36 cellular contexts compared by ENCODE assay signal in the genomic region with DNA sequence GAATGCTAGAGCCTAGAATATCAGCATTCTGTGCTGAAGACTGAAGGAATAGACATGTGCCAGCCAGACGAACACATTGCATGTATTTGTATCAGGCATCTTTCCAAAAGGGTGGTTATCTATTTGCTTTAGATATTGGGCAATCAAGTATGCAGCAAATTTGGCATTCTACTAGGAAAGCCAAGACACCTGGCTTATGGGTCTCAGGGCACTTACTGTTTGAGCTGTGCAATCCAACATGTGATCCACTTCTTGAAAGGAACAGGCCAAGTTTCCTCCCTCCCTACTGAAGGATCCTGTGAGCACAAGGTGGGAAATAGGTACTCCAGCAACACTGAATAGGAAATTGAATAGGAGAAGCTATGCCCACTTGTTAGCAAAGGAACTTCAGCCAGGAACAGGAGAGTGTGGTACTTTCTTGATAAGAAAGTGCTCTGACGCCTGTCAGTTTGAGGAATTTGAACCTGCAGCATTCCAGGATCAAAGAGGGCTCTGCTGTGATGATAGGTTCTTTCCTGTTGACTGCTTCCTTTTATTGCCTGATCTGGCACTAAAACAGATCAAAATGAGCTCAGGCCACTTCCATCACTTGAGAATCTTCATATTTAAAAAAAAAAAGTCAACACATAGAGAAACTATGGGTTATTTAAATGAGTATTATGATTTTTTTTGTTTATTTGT. TPM values are rescaled to one million over a fixed set of nuclear protein-coding genes. Genes with fewer than 3 reads are reported as not detected.
"Had no signal": no experiment of that assay in that cellular context is flagged by ENCODE, and none has a peak within 500 bp of the region (broad histone marks: within the 10 kb centered on the region; RNA-seq: fewer than 3 reads in every experiment).

No MANE protein-coding gene starts in this region.

- H3K4me3 ChIP-seq: breast epithelium, esophagus squamous epithelium, heart right ventricle, left ventricle myocardium inferior, psoas muscle, stomach, thyroid gland had no signal

- H3K9ac ChIP-seq: parathyroid adenoma had no signal

- H3K27ac ChIP-seq: breast epithelium, epithelial cell of prostate, esophagus squamous epithelium, heart right ventricle, left ventricle myocardium inferior, parathyroid adenoma, psoas muscle, stomach, thyroid gland had no signal

- H3K36me3 ChIP-seq: breast epithelium, esophagus squamous epithelium, heart right ventricle, left ventricle myocardium inferior, stomach, thyroid gland had no signal

- H2AFZ ChIP-seq: parathyroid adenoma had no signal

- H3K4me3 Mint-ChIP-seq: activated CD4-positive, alpha-beta memory T cell treated with anti-CD3 and anti-CD28 coated beads for 36 hours; activated CD4-positive, alpha-beta T cell treated with anti-CD3 and anti-CD28 coated beads, Interleukin-2, amount 10 ng/mL, durations not matched to agents 24 days and 14 days; activated naive CD4-positive, alpha-beta T cell treated with anti-CD3 and anti-CD28 coated beads, Interleukin-2, amount 50 U/mL, for 24 hours; activated naive CD8-positive, alpha-beta T cell treated with anti-CD3 and anti-CD28 coated beads, Interleukin-2, amount 50 U/mL, for 24 hours; activated T-helper 1 cell treated with anti-CD3 and anti-CD28 coated beads, Interleukin-12 subunit alpha, Interleukin-12 subunit beta, Interleukin-2, Interleukin-4 antibody, amounts not matched to agents 30 ng/mL and 10 ng/mL and 1 ng/mL, durations not matched to agents 14 hours and 24 hours and 36 hours; mesothelial cell of epicardium; stimulated activated naive B cell treated with anti-CD40 and anti-IgM and Interleukin-4, amounts not matched to agents 10 μg/mL and 1 μg/mL and 100 μg/mL, for 72 hours; T-helper 17 cell had no signal

- H3K36me3 Mint-ChIP-seq: mesothelial cell of epicardium had no signal

- H3K9me3 ChIP-seq: breast epithelium, esophagus squamous epithelium, psoas muscle, stomach, thyroid gland had no signal

- DNase-seq: activated CD4-positive, alpha-beta memory T cell treated with anti-CD3 and anti-CD28 coated beads for 36 hours; activated CD4-positive, alpha-beta T cell treated with anti-CD3 and anti-CD28 coated beads, Interleukin-2, amount 10 ng/mL, durations not matched to agents 24 days and 14 days; activated CD4-positive, CD25-positive, alpha-beta regulatory T cell treated with anti-CD3 and anti-CD28 coated beads, Interleukin-2, amount 50 U/mL, for 72 hours; activated CD8-positive, alpha-beta memory T cell treated with anti-CD3 and anti-CD28 coated beads, Interleukin-2, amount 50 U/mL, for 4 hours; activated gamma-delta T cell treated with Interleukin-2 at 50 U/mL for 16 hours; activated naive CD8-positive, alpha-beta T cell treated with anti-CD3 and anti-CD28 coated beads, Interleukin-2, amount 50 U/mL, for 24 hours; activated T-cell treated with anti-CD3 and anti-CD28 coated beads, Interleukin-2, amount 50 U/mL, for 1 hour; amygdala; central memory CD4-positive, alpha-beta T cell; dermis blood vessel endothelial cell; effector CD4-positive, alpha-beta T cell; esophagus squamous epithelium; foreskin melanocyte; heart right ventricle; left ventricle myocardium inferior; naive thymus-derived CD4-positive, alpha-beta T cell; nucleus accumbens; psoas muscle; stimulated activated CD4-positive, alpha-beta T cell treated with anti-CD3 and anti-CD28 coated beads, Interleukin-15, amount 100 ng/mL, for 24 hours; stimulated activated CD4-positive, alpha-beta T cell treated with anti-CD3 and anti-CD28 coated beads, Interleukin-2, amount 100 ng/mL, for 24 hours; stimulated activated naive B cell treated with anti-CD40 and anti-IgM and Interleukin-4, amounts not matched to agents 10 μg/mL and 1 μg/mL and 100 μg/mL, for 72 hours; stomach; T-helper 17 cell; thyroid gland had no signal

- H3K9me3 Mint-ChIP-seq: activated CD4-positive, alpha-beta memory T cell treated with anti-CD3 and anti-CD28 coated beads for 36 hours; activated naive CD4-positive, alpha-beta T cell treated with anti-CD3 and anti-CD28 coated beads, Interleukin-2, amount 50 U/mL, for 24 hours; activated naive CD8-positive, alpha-beta T cell treated with anti-CD3 and anti-CD28 coated beads, Interleukin-2, amount 50 U/mL, for 24 hours; activated T-helper 1 cell treated with anti-CD3 and anti-CD28 coated beads, Interleukin-12 subunit alpha, Interleukin-12 subunit beta, Interleukin-2, Interleukin-4 antibody, amounts not matched to agents 30 ng/mL and 10 ng/mL and 1 ng/mL, durations not matched to agents 14 hours and 24 hours and 36 hours; mesothelial cell of epicardium; neural crest cell; stimulated activated naive B cell treated with anti-CD40 and anti-IgM and Interleukin-4, amounts not matched to agents 10 μg/mL and 1 μg/mL and 100 μg/mL, for 72 hours had no signal

- FAIRE-seq: endometrium had no signal

- H3K27ac Mint-ChIP-seq: activated CD4-positive, alpha-beta memory T cell treated with anti-CD3 and anti-CD28 coated beads for 36 hours; activated CD4-positive, alpha-beta T cell treated with anti-CD3 and anti-CD28 coated beads, Interleukin-2, amount 10 ng/mL, durations not matched to agents 24 days and 14 days; activated naive CD8-positive, alpha-beta T cell treated with anti-CD3 and anti-CD28 coated beads, Interleukin-2, amount 50 U/mL, for 24 hours; activated T-helper 1 cell treated with anti-CD3 and anti-CD28 coated beads, Interleukin-12 subunit alpha, Interleukin-12 subunit beta, Interleukin-2, Interleukin-4 antibody, amounts not matched to agents 30 ng/mL and 10 ng/mL and 1 ng/mL, durations not matched to agents 14 hours and 24 hours and 36 hours; mesothelial cell of epicardium; naive thymus-derived CD4-positive, alpha-beta T cell; T-helper 17 cell had no signal

- ATAC-seq: activated naive CD8-positive, alpha-beta T cell treated with anti-CD3 and anti-CD28 coated beads, Interleukin-2, amount 50 U/mL, for 24 hours; heart right ventricle; naive thymus-derived CD4-positive, alpha-beta T cell; psoas muscle; stimulated activated naive B cell treated with anti-CD40 and anti-IgM and Interleukin-4, amounts not matched to agents 10 μg/mL and 1 μg/mL and 100 μg/mL, for 72 hours; T-helper 17 cell had no signal

- H3K4me1 ChIP-seq: breast epithelium, parathyroid adenoma, thyroid gland had no signal

- H3K79me2 ChIP-seq: parathyroid adenoma had no signal

RNA-seq across cellular contexts. Expression of gene OR6S1, which starts 20.6 kb away (rescaled TPM):
- total RNA-seq: activated CD4-positive, alpha-beta memory T cell treated with anti-CD3 and anti-CD28 coated beads for 36 hours; activated CD4-positive, alpha-beta T cell treated with anti-CD3 and anti-CD28 coated beads, Interleukin-2, amount 10 ng/mL, durations not matched to agents 24 days and 14 days; activated CD8-positive, alpha-beta memory T cell treated with anti-CD3 and anti-CD28 coated beads for 36 hours; activated T-helper 1 cell treated with anti-CD3 and anti-CD28 coated beads, Interleukin-12 subunit alpha, Interleukin-12 subunit beta, Interleukin-2, Interleukin-4 antibody, amounts not matched to agents 30 ng/mL and 10 ng/mL and 1 ng/mL, durations not matched to agents 14 hours and 24 hours and 36 hours; breast epithelium; dermis blood vessel endothelial cell; esophagus squamous epithelium; glomerular endothelial cell; heart right ventricle; kidney epithelial cell; left ventricle myocardium inferior; mesothelial cell of epicardium; naive thymus-derived CD4-positive, alpha-beta T cell; neural crest cell; psoas muscle; stomach; T-helper 17 cell; thyroid gland; ureter had no signal
- polyA plus RNA-seq: heart right ventricle; naive thymus-derived CD4-positive, alpha-beta T cell; psoas muscle; stomach had no signal

RNA-seq across cellular contexts. Expression of gene RNASE12, which starts 29.8 kb away (rescaled TPM):
- total RNA-seq: activated CD4-positive, alpha-beta memory T cell treated with anti-CD3 and anti-CD28 coated beads for 36 hours; activated CD4-positive, alpha-beta T cell treated with anti-CD3 and anti-CD28 coated beads, Interleukin-2, amount 10 ng/mL, durations not matched to agents 24 days and 14 days; activated CD8-positive, alpha-beta memory T cell treated with anti-CD3 and anti-CD28 coated beads for 36 hours; activated T-helper 1 cell treated with anti-CD3 and anti-CD28 coated beads, Interleukin-12 subunit alpha, Interleukin-12 subunit beta, Interleukin-2, Interleukin-4 antibody, amounts not matched to agents 30 ng/mL and 10 ng/mL and 1 ng/mL, durations not matched to agents 14 hours and 24 hours and 36 hours; breast epithelium; dermis blood vessel endothelial cell; esophagus squamous epithelium; glomerular endothelial cell; heart right ventricle; kidney epithelial cell; left ventricle myocardium inferior; mesothelial cell of epicardium; naive thymus-derived CD4-positive, alpha-beta T cell; neural crest cell; psoas muscle; stomach; T-helper 17 cell; thyroid gland; ureter had no signal
- polyA plus RNA-seq: heart right ventricle; naive thymus-derived CD4-positive, alpha-beta T cell; psoas muscle; stomach had no signal

RNA-seq across cellular contexts. Expression of gene RNASE11, which starts 33.1 kb away (rescaled TPM):
- total RNA-seq: activated CD4-positive, alpha-beta memory T cell treated with anti-CD3 and anti-CD28 coated beads for 36 hours; activated CD4-positive, alpha-beta T cell treated with anti-CD3 and anti-CD28 coated beads, Interleukin-2, amount 10 ng/mL, durations not matched to agents 24 days and 14 days; activated CD8-positive, alpha-beta memory T cell treated with anti-CD3 and anti-CD28 coated beads for 36 hours; activated T-helper 1 cell treated with anti-CD3 and anti-CD28 coated beads, Interleukin-12 subunit alpha, Interleukin-12 subunit beta, Interleukin-2, Interleukin-4 antibody, amounts not matched to agents 30 ng/mL and 10 ng/mL and 1 ng/mL, durations not matched to agents 14 hours and 24 hours and 36 hours; breast epithelium; dermis blood vessel endothelial cell; esophagus squamous epithelium; glomerular endothelial cell; heart right ventricle; kidney epithelial cell; left ventricle myocardium inferior; mesothelial cell of epicardium; naive thymus-derived CD4-positive, alpha-beta T cell; neural crest cell; psoas muscle; stomach; T-helper 17 cell; thyroid gland; ureter had no signal
- polyA plus RNA-seq: heart right ventricle; naive thymus-derived CD4-positive, alpha-beta T cell; psoas muscle; stomach had no signal
